ENCODE assay signal across 30 cellular contexts in the genomic region with DNA sequence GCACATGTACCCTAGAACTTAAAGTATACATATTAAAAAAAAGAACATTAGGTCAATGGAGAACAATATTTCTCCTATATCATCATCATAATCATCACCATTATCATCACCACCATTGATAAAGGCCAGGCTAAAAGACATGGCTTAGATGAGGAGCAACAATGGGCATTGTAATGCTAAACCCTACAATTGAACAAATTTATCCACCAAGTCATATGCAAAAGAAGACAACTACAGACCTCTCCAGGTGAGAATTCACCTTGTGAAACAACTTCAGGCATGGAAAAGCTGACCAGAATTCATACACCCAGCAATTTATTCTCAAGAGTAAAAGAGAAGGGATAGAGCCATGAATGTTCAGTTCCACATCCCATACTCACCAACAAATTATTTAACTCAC.
"Had no signal": no experiment of that assay in that cellular context is flagged by ENCODE, and none has a peak within 500 bp of the region (broad histone marks: within the 10 kb centered on the region; RNA-seq: fewer than 3 reads in every experiment).

No MANE protein-coding gene starts in this region.

- ATAC-seq: natural killer cell; psoas muscle; right cardiac atrium; right lobe of liver; stimulated activated memory B cell treated with anti-CD40 and anti-IgM and Interleukin-4, amounts not matched to agents 10 μg/mL and 1 μg/mL and 100 μg/mL, for 72 hours; stimulated activated naive CD8-positive, alpha-beta T cell treated with anti-CD3 and anti-CD28 coated beads, Interleukin-15, amount 100 ng/mL, for 72 hours; stimulated activated naive CD8-positive, alpha-beta T cell treated with anti-CD3 and anti-CD28 coated beads, Interleukin-15, Interleukin-2, amounts not matched to agents 100 U/mL and 50 U/mL, for 24 hours; upper lobe of right lung had no signal

- DNase-seq: natural killer cell; occipital lobe; ovary; posterior cingulate gyrus; psoas muscle; right cardiac atrium; right lobe of liver; sigmoid colon; small intestine; stimulated activated CD4-positive, alpha-beta T cell treated with anti-CD3 and anti-CD28 coated beads, Interleukin-15, amount 100 ng/mL, for 24 hours; stimulated activated CD4-positive, alpha-beta T cell treated with anti-CD3 and anti-CD28 coated beads, Interleukin-2, amount 100 ng/mL, for 24 hours; stimulated activated CD4-positive, alpha-beta T cell treated with anti-CD3 and anti-CD28 coated beads, Interleukin-2, amount 100 ng/mL, for 48 hours; stimulated activated CD4-positive, alpha-beta T cell treated with anti-CD3 and anti-CD28 coated beads, Interleukin-4, amount 100 ng/mL, for 4 hours; stimulated activated CD8-positive, alpha-beta memory T cell treated with anti-CD3 and anti-CD28 coated beads, Interleukin-4, amount 100 ng/mL, for 48 hours; stimulated activated naive CD4-positive, alpha-beta T cell; stimulated activated naive CD8-positive, alpha-beta T cell treated with anti-CD3 and anti-CD28 coated beads, Interleukin-15, amount 100 ng/mL, for 72 hours; stimulated activated naive CD8-positive, alpha-beta T cell treated with anti-CD3 and anti-CD28 coated beads, Interleukin-15, Interleukin-2, amounts not matched to agents 100 U/mL and 50 U/mL, for 24 hours; substantia nigra; testis; tibial artery; transverse colon; upper lobe of right lung had no signal

- H3K4me3 Mint-ChIP-seq: natural killer cell; nephron; neural progenitor cell; stimulated activated memory B cell treated with anti-CD40 and anti-IgM and Interleukin-4, amounts not matched to agents 10 μg/mL and 1 μg/mL and 100 μg/mL, for 72 hours; stimulated activated naive CD8-positive, alpha-beta T cell treated with anti-CD3 and anti-CD28 coated beads, Interleukin-15, amount 100 ng/mL, for 72 hours; type B pancreatic cell had no signal

- H2AFZ ChIP-seq: neural progenitor cell, parathyroid adenoma had no signal

- H3K4me1 Mint-ChIP-seq: natural killer cell; nephron; neural progenitor cell; stimulated activated memory B cell treated with anti-CD40 and anti-IgM and Interleukin-4, amounts not matched to agents 10 μg/mL and 1 μg/mL and 100 μg/mL, for 72 hours; stimulated activated naive CD8-positive, alpha-beta T cell treated with anti-CD3 and anti-CD28 coated beads, Interleukin-15, amount 100 ng/mL, for 72 hours had no signal

- H3K9me3 Mint-ChIP-seq: type B pancreatic cell had no signal

- H3K27ac Mint-ChIP-seq: natural killer cell; nephron; neural progenitor cell; progenitor cell of endocrine pancreas; stimulated activated memory B cell treated with anti-CD40 and anti-IgM and Interleukin-4, amounts not matched to agents 10 μg/mL and 1 μg/mL and 100 μg/mL, for 72 hours; stimulated activated naive CD8-positive, alpha-beta T cell treated with anti-CD3 and anti-CD28 coated beads, Interleukin-15, amount 100 ng/mL, for 72 hours; type B pancreatic cell had no signal

- H3K36me3 ChIP-seq: neural progenitor cell, ovary, right lobe of liver, sigmoid colon, suprapubic skin, tibial artery, transverse colon, upper lobe of right lung, vagina had no signal

- H3K4me3 ChIP-seq: neural progenitor cell, ovary, psoas muscle, right lobe of liver, sigmoid colon, suprapubic skin, testis, tibial artery, transverse colon, upper lobe of right lung, vagina had no signal

- H3K36me3 Mint-ChIP-seq: natural killer cell, neural progenitor cell, type B pancreatic cell had no signal

- H3K4me2 ChIP-seq: neural progenitor cell had no signal

- H3K9me3 ChIP-seq: ovary, psoas muscle, right lobe of liver, sigmoid colon, suprapubic skin, testis, transverse colon, upper lobe of right lung, vagina had no signal

- H3K27me3 ChIP-seq: neural progenitor cell, ovary, right lobe of liver, sigmoid colon, suprapubic skin, testis, tibial artery, transverse colon, upper lobe of right lung, vagina had no signal

- H3K27ac ChIP-seq: neural progenitor cell, ovary, parathyroid adenoma, psoas muscle, right lobe of liver, sigmoid colon, suprapubic skin, testis, tibial artery, transverse colon, upper lobe of right lung, vagina had no signal

- H3K4me1 ChIP-seq: neural progenitor cell, psoas muscle, right lobe of liver, sigmoid colon, suprapubic skin, testis, tibial artery, transverse colon, upper lobe of right lung, vagina had no signal

- FAIRE-seq: small intestine had no signal
